In the genomic region with DNA sequence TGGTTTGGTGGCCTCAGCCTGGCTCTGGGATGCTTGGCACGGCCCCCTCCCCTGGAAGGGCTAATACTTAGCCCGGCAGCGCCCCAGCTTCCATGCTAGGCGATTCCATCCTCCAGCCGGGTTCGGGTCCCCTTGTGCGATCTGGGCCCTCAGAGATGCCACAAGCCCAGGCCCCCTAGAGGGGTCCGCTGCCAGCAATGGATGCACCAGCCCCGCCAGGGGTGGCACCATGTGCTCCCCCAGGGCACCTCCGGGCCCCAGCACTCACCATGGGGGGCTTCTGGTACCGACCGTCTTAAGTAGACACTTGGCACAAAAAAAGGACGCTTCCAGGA, we compare ENCODE assay signal across 17 cellular contexts.
A peak's percentile ranks its signal among the peaks of the same experiment; 100 is the strongest.
DNase-seq lines count a peak whose midpoint lies in the region; TF ChIP-seq lines count a peak whose summit lies in the region.
"Had no signal": no experiment of that assay in that cellular context is flagged by ENCODE, and none has a peak within 500 bp of the region (broad histone marks: within the 10 kb centered on the region; RNA-seq: fewer than 3 reads in every experiment).

No MANE protein-coding gene starts in this region.

- H3K36me3 ChIP-seq in H7 (replicated peaks; ENCODE audit: control insufficient read depth, insufficient read depth, low read length), result no peaks in the 10 kb centered on the region
- H3K36me3 ChIP-seq in spleen, result no peaks in the 10 kb centered on the region
- no peaks in the 10 kb centered on the region for H3K36me3 ChIP-seq in BE2C
- H3K36me3 ChIP-seq: BLaER1, HAP-1 had no signal

- H3K27me3 ChIP-seq in H7 (ENCODE audit: control insufficient read depth, insufficient read depth, low read length) (no peaks in the 10 kb centered on the region), spleen (replicated peaks in 1 of 7) (peaks cover 0 to 42% (median 20%) of the 10 kb centered on the region in 7 donors), BE2C (no peaks in the 10 kb centered on the region)

- H3K4me3 ChIP-seq in H7 (ENCODE audit: insufficient read depth, low read depth, low read length) (no peak overlapping the region), spleen (no peak overlapping the region), BE2C (ENCODE audit: low read depth, low read length) (no peak overlapping the region)
- H3K4me3 ChIP-seq: BLaER1, HAP-1 had no signal

- intact Hi-C loops in spleen (cut with DNase I; ENCODE audit: low total_unique reads), result no loop called here

- H3K4me1 ChIP-seq in spleen, result peaks cover 0 to 14% (median 7%) of the 10 kb centered on the region in 6 donors
- H3K4me1 ChIP-seq in BE2C, result no peaks in the 10 kb centered on the region
- H3K4me1 ChIP-seq: BLaER1, HAP-1 had no signal

- TF ChIP-seq CTCF in spleen (IDR thresholded peaks at IDR 0.05 in 8 of 11, conservative IDR thresholded peaks at IDR 0.05 in 3 of 11) (no peak), BE2C (IDR thresholded peaks at IDR 0.05; ENCODE audit: low read depth, low read length) (no peak)

- no peak overlapping the region for H3K27ac ChIP-seq in spleen
- H3K27ac ChIP-seq: BLaER1, HL-60 had no signal

- TF ChIP-seq POLR2A in spleen (IDR thresholded peaks at IDR 0.05), result no peak

- H3K9me3 ChIP-seq in spleen, result no peaks in the 10 kb centered on the region
- no peaks in the 10 kb centered on the region for H3K9me3 ChIP-seq in BE2C
- H3K9me3 ChIP-seq: BLaER1, HAP-1 had no signal

- peak; percentile 1 for DNase-seq in GM03348 (ENCODE audit: low spot score)
- DNase-seq in H7, result peak; percentile 50
- DNase-seq in mesenteric fat pad (ENCODE audit: low spot score), result peak; percentile 87
- DNase-seq in spleen, result peak; percentile 68
- no peak for DNase-seq in effector CD4-positive, alpha-beta T cell
- DNase-seq in BE2C, result no peak
- DNase-seq in stimulated activated CD8-positive, alpha-beta memory T cell treated with anti-CD3 and anti-CD28 coated beads, Interleukin-4, amount 100 ng/mL, for 48 hours, result no peak
- DNase-seq: ACHN; Calu3; CD8-positive, alpha-beta T cell; DMS79 treated with DMSO at 0.1 percent for 48 hours; GF-D8; IMR-90; KBM-7 had no signal

- 84 to 94% (median 88%) methylated on average over 7 to 13 of the region's 13 CpGs for WGBS in spleen, 5 donors

Comparison
In these comparisons a context has a peak if more than half of its experiments do, and no peak if none do; other contexts are left out.
1. DNase-seq: peak in GM03348 (single experiment), H7 (single experiment), mesenteric fat pad (single experiment) and spleen (single experiment); none in effector CD4-positive, alpha-beta T cell (single experiment), BE2C (single experiment) and stimulated activated CD8-positive, alpha-beta memory T cell treated with anti-CD3 and anti-CD28 coated beads, Interleukin-4, amount 100 ng/mL, for 48 hours (single experiment).